Comparison of ENCODE assay signal across 34 cellular contexts in genomic region chr6:77249560-77249959, GRCh38.
"Had no signal": no experiment of that assay in that cellular context is flagged by ENCODE, and none has a peak within 500 bp of the region (broad histone marks: within the 10 kb centered on the region; RNA-seq: fewer than 3 reads in every experiment).

No MANE protein-coding gene starts in this region.

- H3K4me3 ChIP-seq: adrenal gland, body of pancreas, breast epithelium had no signal

- H3K36me3 ChIP-seq: adrenal gland, brain microvascular endothelial cell, breast epithelium had no signal

- H3K27me3 ChIP-seq: adrenal gland, body of pancreas, brain microvascular endothelial cell, breast epithelium had no signal

- FAIRE-seq: astrocyte, TTC549 had no signal

- ATAC-seq: activated CD8-positive, alpha-beta T cell treated with anti-CD3 and anti-CD28 coated beads for 36 hours; activated naive CD4-positive, alpha-beta T cell treated with anti-CD3 and anti-CD28 coated beads, Interleukin-2, amount 50 U/mL, for 72 hours; activated T-cell treated with anti-CD3 and anti-CD28 coated beads, Interleukin-2, amount 50 U/mL, for 4 hours; activated T-cell treated with anti-CD3 and anti-CD28 coated beads, Interleukin-2, amount 50 U/mL, for 72 hours; activated T-helper 17 cell treated with anti-CD3 and anti-CD28 coated beads, Interleukin-2, amount 50 U/mL, for 72 hours; body of pancreas had no signal

- H3K27ac ChIP-seq: adrenal gland, body of pancreas, brain microvascular endothelial cell, breast epithelium, VCaP had no signal

- H3K4me1 ChIP-seq: adrenal gland, body of pancreas, breast epithelium had no signal

- H3K9me3 ChIP-seq: adrenal gland, body of pancreas, breast epithelium had no signal

- DNase-seq: activated B cell treated with CpG ODN at 0.5 μM for 24 hours; activated CD4-positive, alpha-beta memory T cell treated with anti-CD3 and anti-CD28 coated beads for 36 hours; activated CD4-positive, alpha-beta T cell treated with anti-CD3 and anti-CD28 coated beads for 4 hours; activated CD4-positive, alpha-beta T cell treated with anti-CD3 and anti-CD28 coated beads, Interleukin-2, amount 10 ng/mL, durations not matched to agents 24 days and 14 days; activated CD4-positive, alpha-beta T cell treated with anti-CD3 and anti-CD28 coated beads, Interleukin-2, amount 50 U/mL, for 1 hour; activated CD4-positive, alpha-beta T cell treated with anti-CD3 and anti-CD28 coated beads, Interleukin-2, amount 50 U/mL, for 4 hours; activated CD4-positive, CD25-positive, alpha-beta regulatory T cell treated with anti-CD3 and anti-CD28 coated beads, Interleukin-2, amount 50 U/mL, for 72 hours; activated CD8-positive, alpha-beta memory T cell treated with anti-CD3 and anti-CD28 coated beads, Interleukin-2, amount 50 U/mL, for 4 hours; activated CD8-positive, alpha-beta T cell treated with anti-CD3 and anti-CD28 coated beads for 36 hours; activated effector memory CD4-positive, alpha-beta T cell treated with anti-CD3 and anti-CD28 coated beads, Interleukin-2, amount 50 U/mL, for 16 hours; activated gamma-delta T cell treated with Interleukin-2 at 50 U/mL for 16 hours; activated naive CD4-positive, alpha-beta T cell; activated naive CD4-positive, alpha-beta T cell treated with anti-CD3 and anti-CD28 coated beads for 36 hours; activated naive CD4-positive, alpha-beta T cell treated with anti-CD3 and anti-CD28 coated beads, Interleukin-2, amount 50 U/mL, for 16 hours; activated naive CD8-positive, alpha-beta T cell treated with anti-CD3 and anti-CD28 coated beads for 36 hours; activated T-cell treated with anti-CD3 and anti-CD28 coated beads for 4 hours; activated T-cell treated with anti-CD3 and anti-CD28 coated beads, Interleukin-2, amount 50 U/mL, for 1 hour; activated T-cell treated with anti-CD3 and anti-CD28 coated beads, Interleukin-2, amount 50 U/mL, for 4 hours; activated T-cell treated with anti-CD3 and anti-CD28 coated beads, Interleukin-2, amount 50 U/mL, for 72 hours; adrenal gland; amniotic stem cell; aorta; body of pancreas; brain microvascular endothelial cell; central memory CD4-positive, alpha-beta T cell; T-helper 1 cell; T-helper 2 cell; T-helper 9 cell had no signal
